ENCODE assay signal across 9 cellular contexts in the genomic region with DNA sequence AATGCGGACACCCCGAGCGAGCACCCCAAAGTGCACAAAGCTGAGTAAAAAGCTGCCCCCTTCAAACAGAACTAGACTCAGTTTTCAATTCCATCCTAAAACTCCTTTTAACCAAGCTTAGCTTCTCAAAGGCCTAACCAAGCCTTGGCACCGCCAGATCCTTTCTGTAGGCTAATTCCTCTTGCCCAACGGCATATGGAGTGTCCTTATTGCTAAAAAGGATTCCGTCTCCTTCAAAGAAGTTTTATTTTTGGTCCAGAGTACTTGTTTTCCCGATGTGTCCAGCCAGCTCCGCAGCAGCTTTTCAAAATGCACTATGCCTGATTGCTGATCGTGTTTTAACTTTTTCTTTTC. TPM values are rescaled to one million over a fixed set of nuclear protein-coding genes. Genes with fewer than 3 reads are reported as not detected.
A peak's percentile ranks its signal among the peaks of the same experiment; 100 is the strongest.
DNase-seq lines count a peak whose midpoint lies in the region; ATAC-seq, FAIRE-seq and TF ChIP-seq lines count a peak whose summit lies in the region.
"Had no signal": no experiment of that assay in that cellular context is flagged by ENCODE, and none has a peak within 500 bp of the region (broad histone marks: within the 10 kb centered on the region; RNA-seq: fewer than 3 reads in every experiment).

No MANE protein-coding gene starts in this region.

- H2AFZ ChIP-seq in astrocyte (ENCODE audit: low read depth, low read length), result no peak overlapping the region

- no peaks in the 10 kb centered on the region for H3K9me3 Mint-ChIP-seq in activated T-cell treated with anti-CD3 and anti-CD28 coated beads, Interleukin-2, amount 50 U/mL, for 24 hours
- H3K9me3 Mint-ChIP-seq in astrocyte (ENCODE audit: unreplicated experiment) (no peaks in the 10 kb centered on the region), endothelial cell (ENCODE audit: unreplicated experiment) (no peaks in the 10 kb centered on the region)

- H3K36me3 Mint-ChIP-seq in activated T-cell treated with anti-CD3 and anti-CD28 coated beads, Interleukin-2, amount 50 U/mL, for 24 hours (ENCODE audit: low read depth), result peaks cover 64% of the 10 kb centered on the region
- H3K36me3 Mint-ChIP-seq in astrocyte (ENCODE audit: low read depth, unreplicated experiment) (peaks cover 40% of the 10 kb centered on the region), endothelial cell (ENCODE audit: low read depth, unreplicated experiment) (peaks cover 15% of the 10 kb centered on the region)

- no peak for ATAC-seq in lower lobe of right lung

- H3K36me3 ChIP-seq in astrocyte (ENCODE audit: insufficient read depth, low read length) (peaks cover 28% of the 10 kb centered on the region), lower lobe of right lung (peaks cover 23% of the 10 kb centered on the region), thyroid gland (no peaks in the 10 kb centered on the region)

- no peaks in the 10 kb centered on the region for H3K9me3 ChIP-seq in astrocyte (ENCODE audit: insufficient read depth, low read depth, low read length)
- H3K9me3 ChIP-seq in lower lobe of right lung, result no peaks in the 10 kb centered on the region
- no peaks in the 10 kb centered on the region for H3K9me3 ChIP-seq in thyroid gland
- H3K9me3 ChIP-seq: Caco-2 had no signal

- H3K27me3 ChIP-seq in astrocyte (ENCODE audit: insufficient read depth, low read length) (no peaks in the 10 kb centered on the region), lower lobe of right lung (ENCODE audit: low read depth) (no peaks in the 10 kb centered on the region), thyroid gland (no peaks in the 10 kb centered on the region)

- no peak for DNase-seq in activated T-cell treated with anti-CD3 and anti-CD28 coated beads, Interleukin-2, amount 50 U/mL, for 24 hours
- DNase-seq in activated T-cell treated with anti-CD3 and anti-CD28 coated beads for 4 hours, result no peak
- peak; percentile 29 for DNase-seq in astrocyte (ENCODE audit: low read depth)
- DNase-seq in lower lobe of right lung, result no peak
- no peak for DNase-seq in thyroid gland
- DNase-seq in GM20000 (ENCODE audit: low spot score), result no peak
- DNase-seq in mesenteric fat pad (ENCODE audit: low spot score), result no peak
- no peak for DNase-seq in endothelial cell (ENCODE audit: low spot score)
- DNase-seq: Caco-2 had no signal

- no peak for TF ChIP-seq POLR2A in thyroid gland (IDR thresholded peaks at IDR 0.05)

- H3K27me3 Mint-ChIP-seq in activated T-cell treated with anti-CD3 and anti-CD28 coated beads, Interleukin-2, amount 50 U/mL, for 24 hours, result no peaks in the 10 kb centered on the region
- no peaks in the 10 kb centered on the region for H3K27me3 Mint-ChIP-seq in astrocyte (ENCODE audit: low read depth, unreplicated experiment)
- H3K27me3 Mint-ChIP-seq in endothelial cell (ENCODE audit: unreplicated experiment), result peaks cover 2% of the 10 kb centered on the region

- TF ChIP-seq CTCF in astrocyte (IDR thresholded peaks at IDR 0.05; ENCODE audit: insufficient read depth, low read depth, low read length) (no peak), lower lobe of right lung (IDR thresholded peaks at IDR 0.05) (no peak), thyroid gland (IDR thresholded peaks at IDR 0.05) (no peak), GM20000 (IDR thresholded peaks at IDR 0.05; ENCODE audit: extremely low read depth, missing control alignments) (no peak), endothelial cell (IDR thresholded peaks at IDR 0.05; ENCODE audit: unreplicated experiment) (no peak)

- FAIRE-seq in astrocyte (lab: Jason Lieb, UNC), result no peak

- H3K4me3 ChIP-seq in astrocyte (ENCODE audit: insufficient read depth, low read depth, low read length) (peak overlapping the region; percentile 96), lower lobe of right lung (peak overlapping the region; percentile 94), thyroid gland (replicated peaks in 1 of 3) (peak overlapping the region in 1 of 3 donors; percentile 3)

- peak overlapping the region; percentile 99 for H3K9ac ChIP-seq in astrocyte (ENCODE audit: low read length)

- intact Hi-C loops in lower lobe of right lung (cut with DNase I), result no loop called here
- intact Hi-C loops in thyroid gland (cut with DNase I), result no loop called here

- H3K27ac Mint-ChIP-seq in activated T-cell treated with anti-CD3 and anti-CD28 coated beads, Interleukin-2, amount 50 U/mL, for 24 hours, result peak overlapping the region; percentile 71
- H3K27ac Mint-ChIP-seq in astrocyte (ENCODE audit: unreplicated experiment), result peak overlapping the region; percentile 99
- H3K27ac Mint-ChIP-seq in endothelial cell (ENCODE audit: unreplicated experiment), result no peak overlapping the region

- H3K4me1 Mint-ChIP-seq in activated T-cell treated with anti-CD3 and anti-CD28 coated beads, Interleukin-2, amount 50 U/mL, for 24 hours (ENCODE audit: low read depth), result peaks cover 77% of the 10 kb centered on the region
- H3K4me1 Mint-ChIP-seq in astrocyte (ENCODE audit: low read depth, unreplicated experiment) (peaks cover 44% of the 10 kb centered on the region), endothelial cell (ENCODE audit: unreplicated experiment) (peaks cover 44% of the 10 kb centered on the region)

- peak overlapping the region; percentile 86 for H3K4me2 ChIP-seq in astrocyte (ENCODE audit: low read length)

- peak overlapping the region; percentile 86 for H3K27ac ChIP-seq in astrocyte (ENCODE audit: low read depth, low read length)
- peak overlapping the region; percentile 99 for H3K27ac ChIP-seq in lower lobe of right lung
- H3K27ac ChIP-seq in thyroid gland, result peak overlapping the region; percentile 93 to 100 (median 98)

- H3K79me2 ChIP-seq in astrocyte (ENCODE audit: insufficient read depth, low read length), result peaks cover 51% of the 10 kb centered on the region

- H3K4me1 ChIP-seq in astrocyte (ENCODE audit: insufficient read depth, low read length) (peaks cover 51% of the 10 kb centered on the region), lower lobe of right lung (peaks cover 74% of the 10 kb centered on the region), thyroid gland (peaks cover 47 to 75% of the 10 kb centered on the region in 2 donors)

- peaks cover 33% of the 10 kb centered on the region for H4K20me1 ChIP-seq in astrocyte (ENCODE audit: insufficient read depth, low read length)

- H3K4me3 Mint-ChIP-seq in activated T-cell treated with anti-CD3 and anti-CD28 coated beads, Interleukin-2, amount 50 U/mL, for 24 hours, result peak overlapping the region; percentile 100
- H3K4me3 Mint-ChIP-seq in astrocyte (ENCODE audit: unreplicated experiment), result peak overlapping the region; percentile 96
- no peak overlapping the region for H3K4me3 Mint-ChIP-seq in endothelial cell (ENCODE audit: unreplicated experiment)

- 67 to 79% methylated on average over 9 of the region's 9 CpGs for WGBS in thyroid gland, 2 donors

RNA-seq across cellular contexts. Expression of a gene that starts 5.3 kb away (rescaled TPM):
- 156 and 185 TPM in 2 replicates for total RNA-seq in astrocyte
- total RNA-seq in lower lobe of right lung, result 84.8 TPM
- 10 to 100 TPM; 13.1 to 28.5 (median 20.2) TPM for total RNA-seq in thyroid gland
- total RNA-seq in mesenteric fat pad, result 133 TPM
- 15.2 TPM for total RNA-seq in endothelial cell (ENCODE audit: unreplicated experiment)
